ENCODE assay signal across 11 cellular contexts in the genomic region with DNA sequence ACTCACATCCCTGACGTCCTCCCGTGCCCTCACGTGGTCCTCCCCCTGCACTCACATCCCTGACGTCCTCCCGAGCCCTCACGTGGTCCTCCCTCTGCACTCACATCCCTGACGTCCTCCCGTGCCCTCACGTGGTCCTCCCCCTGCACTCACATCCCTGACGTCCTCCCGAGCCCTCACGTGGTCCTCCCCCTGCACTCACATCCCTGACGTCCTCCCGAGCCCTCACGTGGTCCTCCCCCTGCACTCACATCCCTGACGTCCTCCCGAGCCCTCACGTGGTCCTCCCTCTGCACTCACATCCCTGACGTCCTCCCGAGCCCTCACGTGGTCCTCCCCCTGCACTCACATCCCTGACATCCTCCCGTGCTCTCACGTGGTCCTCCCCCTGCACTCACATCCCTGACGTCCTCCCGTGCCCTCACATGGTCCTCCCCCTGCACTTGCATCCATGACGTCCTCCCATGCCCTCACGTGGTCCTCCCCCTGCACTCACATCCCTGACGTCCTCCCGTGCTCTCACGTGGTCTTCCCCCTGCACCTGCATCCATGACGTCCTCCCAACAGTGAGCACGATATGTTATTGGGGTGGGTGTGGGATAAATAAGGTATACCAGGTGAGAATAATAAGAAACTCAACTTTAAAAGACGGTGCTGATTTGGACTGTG. TPM values are rescaled to one million over a fixed set of nuclear protein-coding genes. Genes with fewer than 3 reads are reported as not detected.
DNase-seq lines count a peak whose midpoint lies in the region; ATAC-seq, FAIRE-seq and TF ChIP-seq lines count a peak whose summit lies in the region.
"Not testable (repeated sequence)": the region's sequence is repeated elsewhere in the genome, so short reads cannot be mapped to it uniquely, and the experiment has no call there.
"Had no signal": no experiment of that assay in that cellular context is flagged by ENCODE, and none has a peak within 500 bp of the region (broad histone marks: within the 10 kb centered on the region; RNA-seq: fewer than 3 reads in every experiment).

No MANE protein-coding gene starts in this region.

- RAD21 ChIA-PET in GM12878 (lab: Charles Lee; ENCODE audit: unreplicated experiment), result not testable (repeated sequence)

- not testable (repeated sequence) for H2BK5ac ChIP-seq in H1 (ENCODE audit: low read depth, low read length); trophoblast cell (ENCODE audit: low read depth, low read length, poor library complexity)

- not testable (repeated sequence) for H3K23me2 ChIP-seq in H1 (ENCODE audit: low read depth, low read length)

- peaks cover 23% of the 10 kb centered on the region for H3K4me1 Mint-ChIP-seq in memory B cell
- peaks cover 31 to 38% (median 35%) of the 10 kb centered on the region in 3 donors for H3K4me1 Mint-ChIP-seq in naive B cell
- peaks cover 25 to 38% of the 10 kb centered on the region in 2 donors for H3K4me1 Mint-ChIP-seq in stimulated activated naive B cell treated with anti-CD40 and anti-IgM and Interleukin-4, amounts not matched to agents 10 μg/mL and 1 μg/mL and 100 μg/mL, for 72 hours

- H3K27me3 Mint-ChIP-seq in memory B cell (peaks cover 17% of the 10 kb centered on the region), naive B cell (peaks cover 4 to 13% (median 12%) of the 10 kb centered on the region in 3 donors)
- H3K27me3 Mint-ChIP-seq in stimulated activated naive B cell treated with anti-CD40 and anti-IgM and Interleukin-4, amounts not matched to agents 10 μg/mL and 1 μg/mL and 100 μg/mL, for 72 hours, result peaks cover 7 to 15% of the 10 kb centered on the region in 2 donors

- not testable (repeated sequence) for TF ChIP-seq CTCF in GM12878 (IDR thresholded peaks at IDR 0.05 in 2 of 3, conservative IDR thresholded peaks at IDR 0.05 in 1 of 3; ENCODE audit: control insufficient read depth in 2 of 3, extremely low read depth in 1 of 3, insufficient read depth in 1 of 3, low read depth in 3 of 3, low read length in 3 of 3); H1 (IDR thresholded peaks at IDR 0.05; ENCODE audit: control extremely low read depth in 1 of 3, insufficient read depth in 1 of 3, low read depth in 1 of 3, low read length in 3 of 3)

- WGBS in GM12878 (ENCODE audit: insufficient coverage, insufficient replicate concordance, low lambda C conversion rate, missing lambda C conversion rate), result 33% methylated on average over 26 of the region's 33 CpGs
- 70% methylated on average over 28 of the region's 33 CpGs; no CpG with 5 or more reads in 1 of the 2 experiments for WGBS in H1 (ENCODE audit: extremely low coverage in 1 of 2, insufficient coverage in 1 of 2, insufficient read length in 1 of 2, insufficient replicate concordance in 2 of 2, low coverage in 1 of 2, low lambda C conversion rate in 2 of 2, missing lambda C conversion rate in 1 of 2), 2 experiments
- no CpG with 5 or more reads among the region's 33 CpGs for WGBS in trophoblast cell (ENCODE audit: extremely low coverage, insufficient coverage, insufficient read length)

- H3K4me3 Mint-ChIP-seq in memory B cell (peak overlapping the region; percentile 65), naive B cell (peak overlapping the region in 5 of 8 donors; percentile 19 to 68 (median 34))
- H3K4me3 Mint-ChIP-seq in stimulated activated naive B cell treated with anti-CD40 and anti-IgM and Interleukin-4, amounts not matched to agents 10 μg/mL and 1 μg/mL and 100 μg/mL, for 72 hours, result not testable (repeated sequence)

- H3K18ac ChIP-seq in H1 (ENCODE audit: extremely low read depth, low read length); trophoblast cell (ENCODE audit: low read length): not testable (repeated sequence)

- not testable (repeated sequence) for H3K9me3 ChIP-seq in BLaER1; GM12878 (replicated peaks; ENCODE audit: control insufficient read depth, insufficient read depth, low read length); H1 (ENCODE audit: insufficient read depth in 2 of 2, low read depth in 1 of 2, low read length in 1 of 2); trophoblast cell (ENCODE audit: insufficient read depth, low read depth, low read length)

- TF ChIP-seq RAD21 in GM12878 (IDR thresholded peaks at IDR 0.05; ENCODE audit: insufficient read depth, low read depth, low read length); H1 (IDR thresholded peaks at IDR 0.05 in 1 of 2, conservative IDR thresholded peaks at IDR 0.05 in 1 of 2; ENCODE audit: low read depth in 2 of 2, low read length in 2 of 2): not testable (repeated sequence)

- H3K14ac ChIP-seq in H1 (ENCODE audit: insufficient read length); trophoblast cell (ENCODE audit: low read length): not testable (repeated sequence)

- not testable (repeated sequence) for H3K4me3 ChIP-seq in BLaER1; GM12878; H1 (ENCODE audit: extremely low read depth in 1 of 4, insufficient read depth in 2 of 4, low read depth in 3 of 4, low read length in 4 of 4)
- peak overlapping the region; percentile 13 for H3K4me3 ChIP-seq in trophoblast cell (ENCODE audit: low read depth, low read length)

- not testable (repeated sequence) for TF ChIP-seq EP300 in GM12878 (IDR thresholded peaks at IDR 0.05; ENCODE audit: borderline replicate concordance in 1 of 2, control insufficient read depth in 1 of 2, low read depth in 2 of 2, low read length in 2 of 2); H1 (IDR thresholded peaks at IDR 0.05; ENCODE audit: borderline replicate concordance in 1 of 2, low read depth in 2 of 2, low read length in 2 of 2)

- H3K9ac ChIP-seq in BLaER1; GM12878 (ENCODE audit: control insufficient read depth, insufficient read depth, low read length); H1 (replicated peaks in 1 of 4; ENCODE audit: extremely low read depth in 1 of 4, low read depth in 3 of 4, low read length in 3 of 4); trophoblast cell (ENCODE audit: low read length): not testable (repeated sequence)

- H3K27me3 ChIP-seq in BLaER1; GM12878 (replicated peaks in 1 of 2; ENCODE audit: control insufficient read depth in 2 of 2, insufficient read depth in 2 of 2, low read length in 1 of 2); H1 (replicated peaks in 1 of 4; ENCODE audit: control insufficient read depth in 3 of 4, extremely low read depth in 1 of 4, insufficient read depth in 3 of 4, low read length in 3 of 4); trophoblast cell (ENCODE audit: insufficient read depth, low read length): not testable (repeated sequence)

- H2BK20ac ChIP-seq in H1 (ENCODE audit: low read length), result not testable (repeated sequence)

- not testable (repeated sequence) for DNase-seq in GM12878 (ENCODE audit: low read depth, low spot score); H1 (ENCODE audit: low read depth in 1 of 2, low spot score in 2 of 2); memory B cell (ENCODE audit: low spot score in 2 of 2); naive B cell; trophoblast cell; stimulated activated naive B cell treated with anti-CD40 and anti-IgM and Interleukin-4, amounts not matched to agents 10 μg/mL and 1 μg/mL and 100 μg/mL, for 72 hours

- not testable (repeated sequence) for H4K20me1 ChIP-seq in BLaER1; GM12878 (ENCODE audit: control insufficient read depth, insufficient read depth); H1 (replicated peaks in 1 of 2; ENCODE audit: control insufficient read depth in 1 of 2, insufficient read depth in 2 of 2, low read length in 2 of 2)

- POLR2A ChIA-PET in GM12878 (lab: Charles Lee); H1 (lab: Charles Lee; ENCODE audit: partially characterized antibody): not testable (repeated sequence)

- H3K36me3 ChIP-seq in BLaER1; GM12878 (ENCODE audit: control insufficient read depth in 2 of 2, insufficient read depth in 2 of 2, low read length in 1 of 2); H1 (ENCODE audit: control insufficient read depth in 2 of 4, insufficient read depth in 4 of 4, low read length in 3 of 4); trophoblast cell (ENCODE audit: control insufficient read depth in 1 of 2, insufficient read depth in 2 of 2, low read length in 2 of 2): not testable (repeated sequence)

- peak overlapping the region; percentile 85 for H3K4me2 ChIP-seq in BLaER1
- not testable (repeated sequence) for H3K4me2 ChIP-seq in GM12878 (ENCODE audit: control insufficient read depth, insufficient read depth); H1 (ENCODE audit: insufficient read depth in 1 of 2, low read depth in 2 of 2, low read length in 2 of 2); trophoblast cell (ENCODE audit: low read length)

- not testable (repeated sequence) for H3K4ac ChIP-seq in H1 (replicated peaks; ENCODE audit: insufficient read length, low read depth, low read length); trophoblast cell (ENCODE audit: low read depth, low read length)

- SMC1A ChIA-PET in GM12878 (lab: Charles Lee; ENCODE audit: uncharacterized antibody, unreplicated experiment), result not testable (repeated sequence)

- BruUV-seq in GM12878 (replicated peaks; lab: Mats Ljungman, UMichigan), result not testable (repeated sequence)

- not testable (repeated sequence) for H3K56ac ChIP-seq in H1 (replicated peaks; ENCODE audit: insufficient read length, low read depth, low read length)

- not testable (repeated sequence) for H2BK12ac ChIP-seq in H1 (ENCODE audit: low read depth, low read length); trophoblast cell (ENCODE audit: low read length)

- in situ Hi-C loops in GM12878 (cut with MboI), result not testable (repeated sequence)

- H3K9me3 Mint-ChIP-seq in memory B cell; naive B cell; stimulated activated naive B cell treated with anti-CD40 and anti-IgM and Interleukin-4, amounts not matched to agents 10 μg/mL and 1 μg/mL and 100 μg/mL, for 72 hours: not testable (repeated sequence)

- intact Hi-C loops in GM12878 (cut with micrococcal nuclease; ENCODE audit: unreplicated experiment), result not testable (repeated sequence)

- not testable (repeated sequence) for H2BK120ac ChIP-seq in H1 (replicated peaks; ENCODE audit: low read depth, low read length); trophoblast cell (ENCODE audit: insufficient read depth, low read length, poor library complexity)

- FAIRE-seq in GM12878 (lab: Jason Lieb, UNC); H1 (lab: Jason Lieb, UNC): not testable (repeated sequence)

- peak overlapping the region; percentile 25; the same call in 1 of the 2 replicates for H4K8ac ChIP-seq in H1 (ENCODE audit: extremely low read depth, insufficient read depth, low read length)
- not testable (repeated sequence) for H4K8ac ChIP-seq in trophoblast cell (ENCODE audit: low read depth, low read length)

- CTCF ChIA-PET in GM12878 (lab: Yijun Ruan, JAX); H1 (lab: Charles Lee; ENCODE audit: partially characterized antibody): not testable (repeated sequence)

- not testable (repeated sequence) for H3K27ac ChIP-seq in BLaER1; GM12878 (ENCODE audit: control insufficient read depth, insufficient read depth); H1 (ENCODE audit: low read depth, low read length); trophoblast cell (ENCODE audit: low read depth, low read length)

- not testable (repeated sequence) for H2BK15ac ChIP-seq in H1 (ENCODE audit: low read length)

- H3K79me1 ChIP-seq in H1 (ENCODE audit: low read depth, low read length); trophoblast cell (ENCODE audit: low read length): not testable (repeated sequence)

- H4K5ac ChIP-seq in H1 (ENCODE audit: insufficient read length, low read depth, low read length), result not testable (repeated sequence)

- H4K91ac ChIP-seq in H1 (replicated peaks; ENCODE audit: insufficient read length, low read length); trophoblast cell (ENCODE audit: low read depth, low read length): not testable (repeated sequence)

- not testable (repeated sequence) for TF ChIP-seq POLR2A in GM12878 (IDR thresholded peaks at IDR 0.05; ENCODE audit: low read depth, low read length); H1 (IDR thresholded peaks at IDR 0.05; ENCODE audit: control extremely low read depth in 1 of 2, low read depth in 2 of 2, low read length in 2 of 2)

- H3K4me1 ChIP-seq in BLaER1 (peaks cover 49% of the 10 kb centered on the region), GM12878 (ENCODE audit: control insufficient read depth, insufficient read depth, low read length) (peaks cover 12% of the 10 kb centered on the region)
- not testable (repeated sequence) for H3K4me1 ChIP-seq in H1 (replicated peaks in 1 of 4; ENCODE audit: control insufficient read depth in 3 of 4, insufficient read depth in 4 of 4, low read length in 3 of 4); trophoblast cell (ENCODE audit: control insufficient read depth in 1 of 2, insufficient read depth in 2 of 2, low read length in 2 of 2)

- H2AK5ac ChIP-seq in H1 (ENCODE audit: low read depth, low read length); trophoblast cell (ENCODE audit: low read length): not testable (repeated sequence)

- H3K79me2 ChIP-seq in GM12878 (ENCODE audit: control insufficient read depth, insufficient read depth, low read length); H1 (ENCODE audit: control insufficient read depth in 1 of 2, insufficient read depth in 2 of 2, low read length in 2 of 2); trophoblast cell (ENCODE audit: control insufficient read depth, insufficient read depth, low read length, poor library complexity): not testable (repeated sequence)

- not testable (repeated sequence) for H3K23ac ChIP-seq in H1 (ENCODE audit: insufficient read length); trophoblast cell (ENCODE audit: low read length)

- not testable (repeated sequence) for H3K36me3 Mint-ChIP-seq in memory B cell; naive B cell; stimulated activated naive B cell treated with anti-CD40 and anti-IgM and Interleukin-4, amounts not matched to agents 10 μg/mL and 1 μg/mL and 100 μg/mL, for 72 hours

- H4K12ac ChIP-seq in trophoblast cell (ENCODE audit: low read depth, low read length), result not testable (repeated sequence)

- H2AFZ ChIP-seq in GM12878 (ENCODE audit: control insufficient read depth, low read depth, low read length); H1 (ENCODE audit: low read length); trophoblast cell (ENCODE audit: insufficient read depth, low read length, poor library complexity): not testable (repeated sequence)

- H3K27ac Mint-ChIP-seq in memory B cell, result not testable (repeated sequence)
- H3K27ac Mint-ChIP-seq in naive B cell, result peak overlapping the region in 3 of 6 donors; percentile 54 to 92 (median 84)
- H3K27ac Mint-ChIP-seq in stimulated activated naive B cell treated with anti-CD40 and anti-IgM and Interleukin-4, amounts not matched to agents 10 μg/mL and 1 μg/mL and 100 μg/mL, for 72 hours, result peak overlapping the region; percentile 47

- not testable (repeated sequence) for ATAC-seq in GM12878; memory B cell (ENCODE audit: low read depth); naive B cell (ENCODE audit: low read depth in 2 of 2); stimulated activated naive B cell treated with anti-CD40 and anti-IgM and Interleukin-4, amounts not matched to agents 10 μg/mL and 1 μg/mL and 100 μg/mL, for 72 hours (replicated peaks)

RNA-seq across cellular contexts. Expression of gene SAMD11, which starts 57.0 kb away (rescaled TPM):
- not detected in 2 replicates for total RNA-seq in GM12878 (2013; cell fraction: nucleolus; rRNA removed)
- total RNA-seq in GM12878 (2014; rRNA removed), result not detected in 2 replicates
- total RNA-seq in GM12878 (2014; rRNA removed; fragmentation: Illumina TruSeq; extraction: Trizol), result not detected in 2 replicates
- total RNA-seq in GM12878 (2021), result not detected in 2 replicates
- polyA plus RNA-seq in GM12878 (2011; ENCODE audit: low read depth), result not detected
- not detected in 2 replicates for polyA plus RNA-seq in GM12878 (2011; rRNA removed)
- polyA plus RNA-seq in GM12878 (2011; cell fraction: cytosol; rRNA removed), result 0.03 TPM in 1 of 2 replicates, not detected in the other
- polyA plus RNA-seq in GM12878 (2011; cell fraction: nucleus; rRNA removed), result 0.10 TPM in 1 of 2 replicates, not detected in the other
- polyA plus RNA-seq in GM12878 (2012), result 0.08 TPM in 1 of 2 replicates, not detected in the other
- polyA plus RNA-seq in GM12878 (2014; fragmentation: Illumina TruSeq; extraction: Trizol), result not detected in 2 replicates
- polyA plus RNA-seq in GM12878 (2014; fragmentation: Nextera tagmentation; extraction: Ambion mirVana), result under 1 TPM in 1 of 2 experiments, not detected in 1; 0.04 TPM
- polyA plus RNA-seq in GM12878 (2014; rRNA removed), result 0.29 TPM in 1 of 2 replicates, not detected in the other
- polyA plus RNA-seq in GM12878 (2016; fragmentation: Nextera tagmentation; extraction: Ambion mirVana), result under 1 TPM; 0.09 to 0.31 TPM
- not detected in 2 replicates for polyA minus RNA-seq in GM12878 (2011; rRNA and poly(A)+ RNA removed)
- polyA minus RNA-seq in GM12878 (2011; cell fraction: cytosol; rRNA and poly(A)+ RNA removed), result 4.3 and 4.5 TPM in 2 replicates
- 0.19 and 0.24 TPM in 2 replicates for polyA minus RNA-seq in GM12878 (2011; cell fraction: nucleus; rRNA and poly(A)+ RNA removed)
- total RNA-seq in H1 (2021; fragmentation: NEBNext Ultra II Directional; extraction: Animal tissue kit (Norgen Biotek cat#: 25700)), result 0.25 and 0.30 TPM in 2 replicates
- 0.18 and 0.66 TPM in 2 replicates for polyA plus RNA-seq in H1 (2011; rRNA removed)
- 0.74 TPM for polyA plus RNA-seq in H1 (2011; cell fraction: cytosol; rRNA removed)
- polyA plus RNA-seq in H1 (2011; cell fraction: nucleus; rRNA removed), result 2.3 TPM
- polyA plus RNA-seq in H1 (2012, experiment 1 of 2), result 0.13 to 0.43 TPM (median 0.25 TPM) in 3 of 4 replicates, not detected in the other
- polyA plus RNA-seq in H1 (2012, experiment 2 of 2), result 1.7 TPM
- polyA plus RNA-seq in H1 (2013, experiment 1 of 2), result 0.06 TPM
- polyA plus RNA-seq in H1 (2013, experiment 2 of 2), result 0.06 TPM
- polyA minus RNA-seq in H1 (2011; rRNA and poly(A)+ RNA removed), result 0.10 TPM in 1 of 2 replicates, not detected in the other
- polyA minus RNA-seq in H1 (2011; cell fraction: cytosol; rRNA and poly(A)+ RNA removed), result 11.0 TPM
- 1.3 TPM for polyA minus RNA-seq in H1 (2011; cell fraction: nucleus; rRNA and poly(A)+ RNA removed)
- under 1 TPM in 2 of 6 donors, not detected in 4; 0.19 to 0.40 TPM for polyA plus RNA-seq in naive B cell (ENCODE audit: low read depth in 6 of 6)
- 16.6 and 18.4 TPM in 2 replicates for polyA plus RNA-seq in trophoblast cell (2013)
- total RNA-seq: CD4-positive, alpha-beta memory T cell; CD4-positive, CD25-positive, alpha-beta regulatory T cell; CD8-positive, alpha-beta memory T cell had no signal
- polyA plus RNA-seq: CD14-positive monocyte had no signal
